Comparison of ENCODE assay signal across 13 cellular contexts in genomic region chr2:162475661-162476060, GRCh38.
A peak's percentile ranks its signal among the peaks of the same experiment; 100 is the strongest.
DNase-seq lines count a peak whose midpoint lies in the region; ATAC-seq and TF ChIP-seq lines count a peak whose summit lies in the region.
"Had no signal": no experiment of that assay in that cellular context is flagged by ENCODE, and none has a peak within 500 bp of the region (broad histone marks: within the 10 kb centered on the region; RNA-seq: fewer than 3 reads in every experiment).

No MANE protein-coding gene starts in this region.

- no peak for TF ChIP-seq CTCF in fibroblast of mammary gland (conservative IDR thresholded peaks at IDR 0.05; ENCODE audit: control insufficient read depth, insufficient read depth, low read depth, low read length)

- ATAC-seq in GM18867 (IDR thresholded peaks at IDR 0.05; ENCODE audit: unreplicated experiment), result no peak

- no peak overlapping the region for H3K4me3 ChIP-seq in fibroblast of mammary gland (ENCODE audit: control insufficient read depth, low read depth, low read length)
- H3K4me3 ChIP-seq: HAP-1, smooth muscle cell had no signal

- no peak overlapping the region for H3K27ac ChIP-seq in substantia nigra (ENCODE audit: low read depth, low read length, poor library complexity, severe bottlenecking)
- H3K27ac ChIP-seq: 22Rv1 had no signal

- DNase-seq in NCI-H2227 (lab: John Stamatoyannopoulos, UW; ENCODE audit: unreplicated experiment) (peak; percentile 50), NCI-H2227 treated with DMSO at 0.1 percent for 48 hours (lab: John Stamatoyannopoulos, UW) (no peak), NCI-H2196 treated with DMSO at 0.1 percent for 48 hours (lab: John Stamatoyannopoulos, UW; ENCODE audit: unreplicated experiment) (peak; percentile 19), fibroblast of mammary gland (ENCODE audit: low read depth) (peak; percentile 6), substantia nigra (lab: John Stamatoyannopoulos, UW) (peak in 30 of 49 donors; percentile 2 to 68 (median 28)), KBM-7 (no peak)
- DNase-seq in stimulated activated CD4-positive, alpha-beta T cell treated with anti-CD3 and anti-CD28 coated beads, Interleukin-2, amount 100 ng/mL, for 48 hours, result no peak
- DNase-seq: activated T-cell treated with anti-CD3 and anti-CD28 coated beads for 4 hours, left cardiac atrium had no signal

- in situ Hi-C loops in KBM-7 (cut with MboI; ENCODE audit: low pct_unique_long_range_greater_than_20kb, low sequenced_read_pairs), result no loop called here

Comparison
In these comparisons a context has a peak if more than half of its experiments do, and no peak if none do; other contexts are left out.
1. DNase-seq: peak in NCI-H2227 (single experiment), NCI-H2196 treated with DMSO at 0.1 percent for 48 hours (single experiment), fibroblast of mammary gland (single experiment) and substantia nigra (30 of 49); none in NCI-H2227 treated with DMSO at 0.1 percent for 48 hours (single experiment), KBM-7 (single experiment) and stimulated activated CD4-positive, alpha-beta T cell treated with anti-CD3 and anti-CD28 coated beads, Interleukin-2, amount 100 ng/mL, for 48 hours (0 of 2).